1 cellular context compared by ENCODE assay signal in the genomic region with DNA sequence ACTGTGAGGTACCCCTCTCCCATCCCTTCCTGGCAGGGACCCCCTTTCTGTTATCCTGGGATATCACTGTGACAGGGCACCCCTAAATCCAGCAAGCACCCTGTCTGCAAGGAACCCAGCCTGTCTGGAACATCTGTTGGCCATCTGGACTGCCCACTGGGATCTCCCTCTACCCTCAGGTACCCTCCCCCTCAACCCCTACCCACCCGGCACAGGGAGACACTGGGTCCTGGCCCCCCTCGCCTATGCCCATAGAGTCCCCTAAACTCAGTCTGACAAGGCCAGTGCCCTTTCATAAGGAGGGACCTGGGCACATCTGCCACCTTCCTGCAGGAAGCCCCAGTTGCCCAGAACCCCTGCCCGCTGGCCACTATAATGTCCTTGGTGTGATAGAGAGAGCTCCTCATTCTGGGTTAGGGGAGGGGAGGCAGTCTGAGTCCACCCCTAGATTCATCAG.
TF ChIP-seq lines count a peak whose summit lies in the region.

No MANE protein-coding gene starts in this region.

TF ChIP-seq in A549, 52 proteins besides CTCF, POLR2A, EP300 and RAD21:
- TF ChIP-seq KDM1A (IDR thresholded peaks at IDR 0.05; ENCODE audit: low read depth) (no peak), HOXB5 (CRISPR knock-in tag; IDR thresholded peaks at IDR 0.05) (no peak), MAZ (IDR thresholded peaks at IDR 0.05; ENCODE audit: borderline replicate concordance, low read depth, low read length) (no peak), JUNB (IDR thresholded peaks at IDR 0.05) (no peak), HOXB13 (CRISPR knock-in tag; IDR thresholded peaks at IDR 0.05; ENCODE audit: low read depth) (no peak), CBX2 (IDR thresholded peaks at IDR 0.05; ENCODE audit: borderline replicate concordance, low read depth) (no peak), HEYL (CRISPR knock-in tag; IDR thresholded peaks at IDR 0.05) (no peak), EHF (CRISPR knock-in tag; IDR thresholded peaks at IDR 0.05) (no peak), ZFP36 (IDR thresholded peaks at IDR 0.05; ENCODE audit: borderline replicate concordance, partially characterized antibody) (no peak), CBX8 (IDR thresholded peaks at IDR 0.05) (no peak), RFX5 (IDR thresholded peaks at IDR 0.05) (no peak), EHMT2 (IDR thresholded peaks at IDR 0.05; ENCODE audit: low read depth) (no peak)
- TF ChIP-seq, protein P1, sequence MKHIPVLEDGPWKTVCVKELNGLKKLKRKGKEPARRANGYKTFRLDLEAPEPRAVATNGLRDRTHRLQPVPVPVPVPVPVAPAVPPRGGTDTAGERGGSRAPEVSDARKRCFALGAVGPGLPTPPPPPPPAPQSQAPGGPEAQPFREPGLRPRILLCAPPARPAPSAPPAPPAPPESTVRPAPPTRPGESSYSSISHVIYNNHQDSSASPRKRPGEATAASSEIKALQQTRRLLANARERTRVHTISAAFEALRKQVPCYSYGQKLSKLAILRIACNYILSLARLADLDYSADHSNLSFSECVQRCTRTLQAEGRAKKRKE (CRISPR knock-in tag; IDR thresholded peaks at IDR 0.05; ENCODE audit: low read depth) = no peak
- TF ChIP-seq, protein P2, sequence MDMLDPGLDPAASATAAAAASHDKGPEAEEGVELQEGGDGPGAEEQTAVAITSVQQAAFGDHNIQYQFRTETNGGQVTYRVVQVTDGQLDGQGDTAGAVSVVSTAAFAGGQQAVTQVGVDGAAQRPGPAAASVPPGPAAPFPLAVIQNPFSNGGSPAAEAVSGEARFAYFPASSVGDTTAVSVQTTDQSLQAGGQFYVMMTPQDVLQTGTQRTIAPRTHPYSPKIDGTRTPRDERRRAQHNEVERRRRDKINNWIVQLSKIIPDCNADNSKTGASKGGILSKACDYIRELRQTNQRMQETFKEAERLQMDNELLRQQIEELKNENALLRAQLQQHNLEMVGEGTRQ (IDR thresholded peaks at IDR 0.05) = no peak
- TF ChIP-seq, protein P3, sequence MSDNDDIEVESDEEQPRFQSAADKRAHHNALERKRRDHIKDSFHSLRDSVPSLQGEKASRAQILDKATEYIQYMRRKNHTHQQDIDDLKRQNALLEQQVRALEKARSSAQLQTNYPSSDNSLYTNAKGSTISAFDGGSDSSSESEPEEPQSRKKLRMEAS (IDR thresholded peaks at IDR 0.05) = no peak
